23 cellular contexts compared by ENCODE assay signal in the genomic region with DNA sequence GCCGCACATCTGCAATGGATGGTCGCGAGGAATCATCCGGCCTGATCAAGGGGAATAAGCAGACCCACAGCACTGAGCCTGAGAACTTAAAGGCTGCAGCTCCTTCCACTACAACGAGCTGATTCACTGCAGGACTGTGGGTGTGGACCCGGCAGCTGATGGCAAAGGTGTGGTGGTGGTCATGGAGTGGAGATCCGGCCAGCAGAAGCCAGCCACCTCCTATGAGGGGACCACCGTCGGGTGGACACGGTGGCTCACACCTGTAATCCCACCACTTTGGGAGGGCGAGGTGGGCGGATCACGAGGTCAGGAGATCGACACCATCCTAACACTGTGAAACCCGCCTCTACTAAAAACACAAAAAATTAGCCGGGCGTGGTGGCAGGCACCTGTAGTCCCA.
DNase-seq lines count a peak whose midpoint lies in the region; ATAC-seq and TF ChIP-seq lines count a peak whose summit lies in the region.
"Had no signal": no experiment of that assay in that cellular context is flagged by ENCODE, and none has a peak within 500 bp of the region (broad histone marks: within the 10 kb centered on the region; RNA-seq: fewer than 3 reads in every experiment).

No MANE protein-coding gene starts in this region.

- no peak overlapping the region for H3K14ac ChIP-seq in neuronal stem cell (ENCODE audit: low read length)

- H3K4me3 Mint-ChIP-seq in WTC11: no peak overlapping the region
- H3K4me3 Mint-ChIP-seq: CD4-positive, alpha-beta T cell; GM23338; IgD-negative memory B cell had no signal

- no peaks in the 10 kb centered on the region for H4K20me1 ChIP-seq in mammary epithelial cell (ENCODE audit: insufficient read depth, low read length)

- no peak overlapping the region for H2BK120ac ChIP-seq in neuronal stem cell (ENCODE audit: low read depth, low read length)

- H3K27me3 Mint-ChIP-seq in WTC11 (ENCODE audit: low read depth): no peaks in the 10 kb centered on the region
- H3K27me3 Mint-ChIP-seq: CD4-positive, alpha-beta T cell; IgD-negative memory B cell had no signal

- H3K4ac ChIP-seq in neuronal stem cell (ENCODE audit: low read length): no peak overlapping the region

- DNase-seq in activated effector memory CD4-positive, alpha-beta T cell treated with anti-CD3 and anti-CD28 coated beads, Interleukin-2, amount 50 U/mL, for 16 hours: peak; percentile 57
- DNase-seq in activated effector memory CD4-positive, alpha-beta T cell treated with Interleukin-2 at 50 U/mL for 16 hours: no peak
- DNase-seq in WTC11 (ENCODE audit: low spot score) (peak; percentile 6), neuronal stem cell (ENCODE audit: low spot score) (no peak), upper lobe of right lung (peak; percentile 40), NCI-H774 (lab: John Stamatoyannopoulos, UW) (no peak), mammary epithelial cell (no peak)
- DNase-seq: CD4-positive, alpha-beta T cell; DMS53; Kasumi-1; MG63; NCI-H1092; NCI-H146; NCI-H2029 treated with DMSO at 0.1 percent for 48 hours; NCI-H2171; NCI-H446; NCI-H526 treated with DMSO at 0.1 percent for 48 hours; NK-92 treated with Interleukin-12 subunit alpha and Interleukin-12 subunit beta, amount 100 ng/mL, for 24 hours; Right ventricle myocardium superior had no signal

- dilution Hi-C loops in mammary epithelial cell (cut with HindIII; ENCODE audit: low sequenced_read_pairs): no loop called here

- no peaks in the 10 kb centered on the region for H3K4me1 Mint-ChIP-seq in WTC11
- H3K4me1 Mint-ChIP-seq: GM23338 had no signal

- H4K8ac ChIP-seq in neuronal stem cell (ENCODE audit: low read depth, low read length): no peak overlapping the region

- in situ Hi-C loops in mammary epithelial cell (cut with MboI; ENCODE audit: low sequenced_read_pairs in 2 of 2): no loop called here

- H2AFZ ChIP-seq in neuronal stem cell (ENCODE audit: low read length) (no peak overlapping the region), mammary epithelial cell (ENCODE audit: low read depth, low read length) (no peak overlapping the region)
- H2AFZ ChIP-seq: GM23338 had no signal

- H3K9me3 ChIP-seq in neuronal stem cell (replicated peaks in 1 of 2; ENCODE audit: control insufficient read depth in 2 of 2, insufficient read depth in 1 of 2, low read depth in 1 of 2, low read length in 2 of 2) (no peaks in the 10 kb centered on the region), upper lobe of right lung (no peaks in the 10 kb centered on the region), mammary epithelial cell (replicated peaks; ENCODE audit: insufficient read depth, low read length) (no peaks in the 10 kb centered on the region)
- H3K9me3 ChIP-seq: A549, MG63 had no signal

- H2BK12ac ChIP-seq in neuronal stem cell (ENCODE audit: low read length): no peak overlapping the region

- peaks cover 3% of the 10 kb centered on the region for H3K79me1 ChIP-seq in neuronal stem cell (ENCODE audit: low read depth, low read length)

- H3K27ac ChIP-seq in neuronal stem cell (replicated peaks; ENCODE audit: low read length) (no peak overlapping the region), upper lobe of right lung (no peak overlapping the region), mammary epithelial cell (ENCODE audit: insufficient read depth, low read depth, low read length) (no peak overlapping the region)
- H3K27ac ChIP-seq: A549 had no signal

- H3K4me1 ChIP-seq in neuronal stem cell (ENCODE audit: control insufficient read depth in 2 of 2, insufficient read depth in 1 of 2, low read depth in 1 of 2, low read length in 2 of 2) (no peaks in the 10 kb centered on the region), upper lobe of right lung (no peaks in the 10 kb centered on the region), mammary epithelial cell (ENCODE audit: insufficient read depth, low read length) (peaks cover 9% of the 10 kb centered on the region)

- TF ChIP-seq CTCF in WTC11 (IDR thresholded peaks at IDR 0.05) (no peak), upper lobe of right lung (IDR thresholded peaks at IDR 0.05) (no peak), mammary epithelial cell (conservative IDR thresholded peaks at IDR 0.05 in 1 of 2, IDR thresholded peaks at IDR 0.05 in 1 of 2; ENCODE audit: extremely low read depth in 1 of 2, insufficient read depth in 1 of 2, low read depth in 1 of 2, low read length in 2 of 2) (no peak)

- POLR2A ChIA-PET in WTC11 (lab: Charles Lee): no interaction called here

- H3K4me3 ChIP-seq in neuronal stem cell (ENCODE audit: low read length in 2 of 2) (no peak overlapping the region), upper lobe of right lung (no peak overlapping the region), mammary epithelial cell (replicated peaks in 1 of 3; ENCODE audit: insufficient read depth in 1 of 3, low read depth in 2 of 3, low read length in 3 of 3) (no peak overlapping the region)
- H3K4me3 ChIP-seq: A549, GM23338, MG63 had no signal

- H3K18ac ChIP-seq in neuronal stem cell (ENCODE audit: low read length): no peak overlapping the region

- H3K4me2 ChIP-seq in neuronal stem cell (ENCODE audit: insufficient read depth, low read length, poor library complexity, severe bottlenecking): no peak overlapping the region
- H3K4me2 ChIP-seq in mammary epithelial cell (ENCODE audit: insufficient read depth, low read depth, low read length): no peak overlapping the region
- H3K4me2 ChIP-seq: A549, GM23338 had no signal

- peaks cover 36 to 92% of the 10 kb centered on the region in 2 donors for H3K36me3 ChIP-seq in neuronal stem cell (replicated peaks in 1 of 2; ENCODE audit: control insufficient read depth in 2 of 2, insufficient read depth in 2 of 2, low read length in 2 of 2)
- peaks cover 97% of the 10 kb centered on the region for H3K36me3 ChIP-seq in upper lobe of right lung
- H3K36me3 ChIP-seq in mammary epithelial cell (ENCODE audit: insufficient read depth, low read length): peaks cover 9% of the 10 kb centered on the region

- H3K23ac ChIP-seq in neuronal stem cell (ENCODE audit: low read depth, low read length, poor library complexity): peak overlapping the region; percentile 3

- H3K79me2 ChIP-seq in mammary epithelial cell (ENCODE audit: insufficient read depth, low read length): peaks cover 12% of the 10 kb centered on the region

- peaks cover 33% of the 10 kb centered on the region for H3K36me3 Mint-ChIP-seq in WTC11

- ATAC-seq in WTC11 (no peak), upper lobe of right lung (no peak)
- ATAC-seq: A549, GM23338, HCT116 had no signal

- WGBS in neuronal stem cell (ENCODE audit: extremely low coverage in 2 of 2, insufficient read length in 2 of 2, insufficient replicate concordance in 1 of 2), 2 donors: no CpG with 5 or more reads among the region's 17 CpGs
- WGBS in mammary epithelial cell (ENCODE audit: low coverage, missing lambda C conversion rate): 95% methylated on average over 16 of the region's 17 CpGs

- H3K27me3 ChIP-seq in neuronal stem cell (ENCODE audit: control insufficient read depth in 3 of 3, insufficient read depth in 3 of 3, low read depth in 1 of 3, low read length in 3 of 3): no peaks in the 10 kb centered on the region
- no peaks in the 10 kb centered on the region for H3K27me3 ChIP-seq in upper lobe of right lung
- no peaks in the 10 kb centered on the region for H3K27me3 ChIP-seq in mammary epithelial cell (ENCODE audit: insufficient read depth, low read length)
- H3K27me3 ChIP-seq: MG63 had no signal

- H2AK5ac ChIP-seq in neuronal stem cell (ENCODE audit: low read depth, low read length): no peak overlapping the region

- no peak overlapping the region for H2BK5ac ChIP-seq in neuronal stem cell (ENCODE audit: low read length)

- no peak overlapping the region for H4K91ac ChIP-seq in neuronal stem cell (ENCODE audit: low read depth, low read length, poor library complexity)

- H3K9ac ChIP-seq in neuronal stem cell (ENCODE audit: low read depth, low read length, poor library complexity) (no peak overlapping the region), mammary epithelial cell (ENCODE audit: insufficient read depth, low read length) (no peak overlapping the region)

- CTCF ChIA-PET in WTC11 (lab: Charles Lee) (interaction anchor here (1.8 to 1.9 kb wide), 2 partner anchors 18 to 20 kb away, joined by 5 to 7 read pairs; no protein-coding TSS in a partner anchor), mammary epithelial cell (lab: Charles Lee; ENCODE audit: low non-redundant PET) (no interaction called here)

- no peak overlapping the region for H2BK15ac ChIP-seq in neuronal stem cell (ENCODE audit: low read length)

- no peaks in the 10 kb centered on the region for H3K9me3 Mint-ChIP-seq in WTC11
- H3K9me3 Mint-ChIP-seq: CD4-positive, alpha-beta T cell; GM23338; IgD-negative memory B cell had no signal

- no peak overlapping the region for H3K27ac Mint-ChIP-seq in WTC11
- H3K27ac Mint-ChIP-seq: CD4-positive, alpha-beta T cell; GM23338; IgD-negative memory B cell had no signal

- intact Hi-C loops in upper lobe of right lung (cut with DNase I): no loop called here
- intact Hi-C loops in mammary epithelial cell (cut with micrococcal nuclease): no loop called here

- BruUV-seq in mammary epithelial cell (replicated peaks; lab: Mats Ljungman, UMichigan): no TSS peak

TF ChIP-seq in WTC11, 78 proteins besides CTCF, POLR2A, EP300 and RAD21 (continues in another document):
- TF ChIP-seq ELF4 (CRISPR knock-in tag; IDR thresholded peaks at IDR 0.05; ENCODE audit: low read depth) (no peak), ZNF396 (CRISPR knock-in tag; IDR thresholded peaks at IDR 0.05; ENCODE audit: borderline replicate concordance) (no peak), ESRRA (CRISPR knock-in tag; IDR thresholded peaks at IDR 0.05; ENCODE audit: borderline replicate concordance) (no peak), RORB (CRISPR knock-in tag; IDR thresholded peaks at IDR 0.05) (no peak), SMAD4 (CRISPR knock-in tag; IDR thresholded peaks at IDR 0.05) (no peak)

Comparison
In these comparisons a context has a peak if more than half of its experiments do, and no peak if none do; other contexts are left out.
1. DNase-seq: peak in activated effector memory CD4-positive, alpha-beta T cell treated with anti-CD3 and anti-CD28 coated beads, Interleukin-2, amount 50 U/mL, for 16 hours (single experiment), WTC11 (single experiment) and upper lobe of right lung (single experiment); none in activated effector memory CD4-positive, alpha-beta T cell treated with Interleukin-2 at 50 U/mL for 16 hours (single experiment), neuronal stem cell (single experiment), NCI-H774 (single experiment) and mammary epithelial cell (single experiment).